In the genomic region with DNA sequence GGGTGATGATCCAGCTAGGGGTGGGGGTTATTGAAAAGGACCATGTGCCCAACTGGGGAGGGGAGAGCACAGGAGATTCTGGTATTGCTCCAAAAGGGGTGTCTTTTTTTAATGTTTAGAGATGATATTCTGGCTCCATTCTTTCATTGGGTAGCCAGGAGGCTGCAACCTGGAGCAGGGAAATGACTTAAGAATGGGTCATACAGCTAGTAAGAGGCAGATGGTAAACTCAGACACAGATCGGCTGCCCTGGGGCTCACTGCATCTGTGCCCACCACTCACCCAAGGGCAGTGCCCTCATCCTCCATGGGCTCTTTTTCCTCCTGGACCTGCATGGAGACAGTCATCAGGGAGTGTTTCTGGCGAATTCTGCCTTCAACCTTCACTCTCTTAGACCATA, we compare ENCODE assay signal across 15 cellular contexts.
DNase-seq lines count a peak whose midpoint lies in the region; ATAC-seq, FAIRE-seq and TF ChIP-seq lines count a peak whose summit lies in the region.
"Had no signal": no experiment of that assay in that cellular context is flagged by ENCODE, and none has a peak within 500 bp of the region (broad histone marks: within the 10 kb centered on the region; RNA-seq: fewer than 3 reads in every experiment).

No MANE protein-coding gene starts in this region.

- H3K4ac ChIP-seq in IMR-90 (ENCODE audit: low read depth, low read length) = no peak overlapping the region

- no peak overlapping the region for H3K23ac ChIP-seq in IMR-90 (ENCODE audit: low read depth, low read length)

- H3K14ac ChIP-seq in IMR-90 (replicated peaks; ENCODE audit: low read depth, low read length) = 0 out of 2 replicates have a peak overlapping the region, but pooled peaks have one; percentile 50

- H3K18ac ChIP-seq in IMR-90 (ENCODE audit: low read depth, low read length) = no peak overlapping the region

- H4K91ac ChIP-seq in IMR-90 (ENCODE audit: insufficient read depth, low read depth, low read length) = no peak overlapping the region

- peak overlapping the region; percentile 19 for H3K27ac Mint-ChIP-seq in T-helper 2 cell treated with Interferon-gamma antibody and Interleukin-4, amounts not matched to agents 5 μg/mL and 100 μg/mL, for 36 hours
- H3K27ac Mint-ChIP-seq in CD4-positive, CD25-positive, alpha-beta regulatory T cell = peak overlapping the region in 2 of 3 donors; percentile 38 to 74
- H3K27ac Mint-ChIP-seq: GM23338 had no signal

- H2AFZ ChIP-seq in IMR-90 (replicated peaks; ENCODE audit: low read length, poor library complexity) (no peak overlapping the region), keratinocyte (ENCODE audit: control insufficient read depth, low read length) (peak overlapping the region; percentile 24)
- H2AFZ ChIP-seq: GM23338 had no signal

- intact Hi-C loops in IMR-90 (cut with micrococcal nuclease) = no loop called here

- no peaks in the 10 kb centered on the region for H3K79me1 ChIP-seq in IMR-90 (ENCODE audit: low read depth in 1 of 2, low read length in 2 of 2)

- H3K36me3 ChIP-seq in CD4-positive, CD25-positive, alpha-beta regulatory T cell (ENCODE audit: control insufficient read depth, insufficient read depth, low read length) = no peaks in the 10 kb centered on the region
- H3K36me3 ChIP-seq in IMR-90 (ENCODE audit: control insufficient read depth, insufficient read depth, low read length) (no peaks in the 10 kb centered on the region), keratinocyte (ENCODE audit: control insufficient read depth in 2 of 2, extremely low read depth in 1 of 2, insufficient read depth in 2 of 2, low read length in 2 of 2) (no peaks in the 10 kb centered on the region)

- WGBS in IMR-90 (ENCODE audit: extremely low coverage in 2 of 2, insufficient read length in 1 of 2), 2 experiments = 58% methylated on average over 2 of the region's 2 CpGs; no CpG with 5 or more reads in 1 of the 2 experiments

- H3K4me3 Mint-ChIP-seq in T-helper 2 cell treated with Interferon-gamma antibody and Interleukin-4, amounts not matched to agents 5 μg/mL and 100 μg/mL, for 36 hours = no peak overlapping the region
- peak overlapping the region in 2 of 4 donors; percentile 4 to 78 for H3K4me3 Mint-ChIP-seq in CD4-positive, CD25-positive, alpha-beta regulatory T cell
- H3K4me3 Mint-ChIP-seq: GM23338 had no signal

- H4K8ac ChIP-seq in IMR-90 (ENCODE audit: low read depth in 2 of 2, low read length in 2 of 2) = 0 out of 4 replicates have a peak overlapping the region, but pooled peaks of 1 of the 2 experiments have one; percentile 18

- no peak overlapping the region for H3K4me2 ChIP-seq in IMR-90 (ENCODE audit: low read depth, low read length)
- H3K4me2 ChIP-seq in keratinocyte (ENCODE audit: control insufficient read depth, extremely low read depth, insufficient read depth, low read depth, low read length) = no peak overlapping the region
- H3K4me2 ChIP-seq: GM23338 had no signal

- H3K4me3 ChIP-seq in CD4-positive, CD25-positive, alpha-beta regulatory T cell (ENCODE audit: low read depth, low read length) = no peak overlapping the region
- no peak overlapping the region for H3K4me3 ChIP-seq in IMR-90 (ENCODE audit: insufficient read depth, low read depth, low read length)
- no peak overlapping the region for H3K4me3 ChIP-seq in keratinocyte (ENCODE audit: control insufficient read depth in 2 of 3, extremely low read depth in 1 of 3, insufficient read depth in 2 of 3, low read depth in 1 of 3, low read length in 3 of 3)
- H3K4me3 ChIP-seq: GM23338, K562 had no signal

- dilution Hi-C loops in IMR-90 (cut with HindIII; ENCODE audit: low sequenced_read_pairs, unreplicated experiment) (no loop called here), keratinocyte (cut with MboI; ENCODE audit: extremely low pct_ligation_motif_present, low sequenced_read_pairs) (no loop called here)

- H2AK5ac ChIP-seq in IMR-90 (ENCODE audit: low read depth, low read length) = 0 out of 2 replicates have a peak overlapping the region, but pooled peaks have one; percentile 7

- H3K9ac ChIP-seq in IMR-90 (ENCODE audit: low read depth, low read length) (no peak overlapping the region), keratinocyte (ENCODE audit: control insufficient read depth, extremely low read depth, insufficient read depth, low read length) (no peak overlapping the region)

- H2AK9ac ChIP-seq in IMR-90 (replicated peaks; ENCODE audit: low read depth, low read length, poor library complexity) = peak overlapping the region; percentile 76

- no peak overlapping the region for H2BK15ac ChIP-seq in IMR-90 (ENCODE audit: low read depth, low read length)

- no peak overlapping the region for H3K27ac ChIP-seq in CD4-positive, CD25-positive, alpha-beta regulatory T cell (ENCODE audit: insufficient read depth, low read length, poor library complexity, severe bottlenecking)
- H3K27ac ChIP-seq in IMR-90 (ENCODE audit: insufficient read depth, low read length) = no peak overlapping the region
- H3K27ac ChIP-seq in keratinocyte (ENCODE audit: control insufficient read depth, insufficient read depth, low read length) = no peak overlapping the region
- H3K27ac ChIP-seq: C4-2B had no signal

- CTCF ChIA-PET in IMR-90 (lab: Yijun Ruan, JAX) = no interaction called here

- no peak overlapping the region for H3K56ac ChIP-seq in IMR-90 (ENCODE audit: extremely low read depth, insufficient read depth, low read length)

- TF ChIP-seq RAD21 in IMR-90 (IDR thresholded peaks at IDR 0.05; ENCODE audit: low read length) = no peak

- no peak overlapping the region for H4K5ac ChIP-seq in IMR-90 (ENCODE audit: low read depth, low read length)

- no peaks in the 10 kb centered on the region for H3K27me3 ChIP-seq in CD4-positive, CD25-positive, alpha-beta regulatory T cell (ENCODE audit: control insufficient read depth, insufficient read depth, low read length)
- H3K27me3 ChIP-seq in IMR-90 (ENCODE audit: control insufficient read depth, insufficient read depth, low read length) (no peaks in the 10 kb centered on the region), keratinocyte (ENCODE audit: control insufficient read depth, extremely low read depth, insufficient read depth, low read length) (no peaks in the 10 kb centered on the region)

- TF ChIP-seq CTCF in IMR-90 (conservative IDR thresholded peaks at IDR 0.05; ENCODE audit: low read depth, low read length) = no peak
- TF ChIP-seq CTCF in keratinocyte (optimal IDR thresholded peaks at IDR 0.05 in 1 of 3, IDR thresholded peaks at IDR 0.05 in 1 of 3, conservative IDR thresholded peaks at IDR 0.05 in 1 of 3; ENCODE audit: extremely low read depth in 1 of 3, insufficient read depth in 2 of 3, low read length in 3 of 3) = no peak

- H3K4me1 Mint-ChIP-seq in T-helper 2 cell treated with Interferon-gamma antibody and Interleukin-4, amounts not matched to agents 5 μg/mL and 100 μg/mL, for 36 hours (ENCODE audit: low read depth) = peaks cover 59% of the 10 kb centered on the region
- peaks cover 37 to 78% (median 55%) of the 10 kb centered on the region in 4 donors for H3K4me1 Mint-ChIP-seq in CD4-positive, CD25-positive, alpha-beta regulatory T cell

- H3K9me3 ChIP-seq in CD4-positive, CD25-positive, alpha-beta regulatory T cell (ENCODE audit: control insufficient read depth in 2 of 2, low read length in 2 of 2) = no peaks in the 10 kb centered on the region
- H3K9me3 ChIP-seq in IMR-90 (ENCODE audit: control insufficient read depth, insufficient read depth, low read length) (no peaks in the 10 kb centered on the region), keratinocyte (ENCODE audit: control insufficient read depth, low read depth, low read length) (no peaks in the 10 kb centered on the region)

- no peak for TF ChIP-seq POLR2A in IMR-90 (IDR thresholded peaks at IDR 0.05; ENCODE audit: low read depth, low read length)

- H3K9me1 ChIP-seq in IMR-90 (ENCODE audit: insufficient read depth, low read length) = no peaks in the 10 kb centered on the region
- H3K9me1 ChIP-seq in keratinocyte (ENCODE audit: control insufficient read depth, extremely low read depth, insufficient read depth, low read length) = no peaks in the 10 kb centered on the region

- no TSS peak for BruUV-seq in IMR-90 (replicated peaks; lab: Mats Ljungman, UMichigan)

- H2BK120ac ChIP-seq in IMR-90 (ENCODE audit: low read depth, low read length) = no peak overlapping the region

- H3K4me1 ChIP-seq in CD4-positive, CD25-positive, alpha-beta regulatory T cell (ENCODE audit: control insufficient read depth, insufficient read depth, low read length, poor library complexity, severe bottlenecking) = peaks cover 43% of the 10 kb centered on the region
- no peaks in the 10 kb centered on the region; the same call in 1 of the 2 replicates for H3K4me1 ChIP-seq in IMR-90 (ENCODE audit: control insufficient read depth, insufficient read depth, low read length)
- peaks cover 50% of the 10 kb centered on the region for H3K4me1 ChIP-seq in keratinocyte (ENCODE audit: control insufficient read depth, extremely low read depth, insufficient read depth, low read length)

- no peak for ATAC-seq in CD4-positive, CD25-positive, alpha-beta regulatory T cell (ENCODE audit: low read depth in 2 of 2)
- ATAC-seq in IMR-90 (ENCODE audit: low read depth) = no peak
- ATAC-seq: GM23338, K562 had no signal

- H2BK5ac ChIP-seq in IMR-90 (ENCODE audit: low read depth, low read length, poor library complexity, severe bottlenecking) = no peak overlapping the region

- FAIRE-seq in keratinocyte (lab: Jason Lieb, UNC) = peak; percentile 64
- FAIRE-seq: GM18507, K562 had no signal

- no peak overlapping the region for H2BK20ac ChIP-seq in IMR-90 (ENCODE audit: low read depth, low read length)

- POLR2A ChIA-PET in IMR-90 (lab: Charles Lee; ENCODE audit: unreplicated experiment) = interaction anchor here (0.5 kb wide), 1 partner anchor 278 kb away, joined by 3 read pairs; no protein-coding TSS in a partner anchor

- H3K79me2 ChIP-seq in keratinocyte (ENCODE audit: control insufficient read depth, insufficient read depth, low read length) = no peaks in the 10 kb centered on the region

- peaks cover 20% of the 10 kb centered on the region for H3K9me3 Mint-ChIP-seq in T-helper 2 cell treated with Interferon-gamma antibody and Interleukin-4, amounts not matched to agents 5 μg/mL and 100 μg/mL, for 36 hours
- H3K9me3 Mint-ChIP-seq in CD4-positive, CD25-positive, alpha-beta regulatory T cell = peaks cover 0 to 4% (median 1%) of the 10 kb centered on the region in 7 donors
- H3K9me3 Mint-ChIP-seq: GM23338 had no signal

- in situ Hi-C loops in IMR-90 (cut with MboI; ENCODE audit: low sequenced_read_pairs) = no loop called here

- H3K36me3 Mint-ChIP-seq in T-helper 2 cell treated with Interferon-gamma antibody and Interleukin-4, amounts not matched to agents 5 μg/mL and 100 μg/mL, for 36 hours (ENCODE audit: low read depth) = peaks cover 17% of the 10 kb centered on the region
- H3K36me3 Mint-ChIP-seq in CD4-positive, CD25-positive, alpha-beta regulatory T cell = no peaks in the 10 kb centered on the region

- H4K20me1 ChIP-seq in IMR-90 (ENCODE audit: insufficient read depth, low read length) (no peaks in the 10 kb centered on the region), keratinocyte (ENCODE audit: control insufficient read depth, extremely low read depth, insufficient read depth, low read length) (no peaks in the 10 kb centered on the region)

- DNase-seq in T-helper 2 cell treated with Interferon-gamma antibody and Interleukin-4, amounts not matched to agents 5 μg/mL and 100 μg/mL, for 36 hours (ENCODE audit: low spot score) = no peak
- no peak for DNase-seq in T-helper 2 cell
- no peak for DNase-seq in CD4-positive, CD25-positive, alpha-beta regulatory T cell
- no peak for DNase-seq in IMR-90
- DNase-seq in keratinocyte (ENCODE audit: low read depth, low spot score) = no peak
- no peak for DNase-seq in NCI-H2029 treated with DMSO at 0.1 percent for 48 hours (lab: John Stamatoyannopoulos, UW)
- no peak for DNase-seq in NCI-H2081 (lab: John Stamatoyannopoulos, UW)
- DNase-seq in activated CD8-positive, alpha-beta memory T cell treated with anti-CD3 and anti-CD28 coated beads for 24 hours = no peak
- DNase-seq: 8988T, DMS153, H7 had no signal

- no peaks in the 10 kb centered on the region for H3K27me3 Mint-ChIP-seq in T-helper 2 cell treated with Interferon-gamma antibody and Interleukin-4, amounts not matched to agents 5 μg/mL and 100 μg/mL, for 36 hours (ENCODE audit: low read depth)
- H3K27me3 Mint-ChIP-seq in CD4-positive, CD25-positive, alpha-beta regulatory T cell = no peaks in the 10 kb centered on the region
